Comparison of ENCODE assay signal across 1 cellular context in the genomic region with DNA sequence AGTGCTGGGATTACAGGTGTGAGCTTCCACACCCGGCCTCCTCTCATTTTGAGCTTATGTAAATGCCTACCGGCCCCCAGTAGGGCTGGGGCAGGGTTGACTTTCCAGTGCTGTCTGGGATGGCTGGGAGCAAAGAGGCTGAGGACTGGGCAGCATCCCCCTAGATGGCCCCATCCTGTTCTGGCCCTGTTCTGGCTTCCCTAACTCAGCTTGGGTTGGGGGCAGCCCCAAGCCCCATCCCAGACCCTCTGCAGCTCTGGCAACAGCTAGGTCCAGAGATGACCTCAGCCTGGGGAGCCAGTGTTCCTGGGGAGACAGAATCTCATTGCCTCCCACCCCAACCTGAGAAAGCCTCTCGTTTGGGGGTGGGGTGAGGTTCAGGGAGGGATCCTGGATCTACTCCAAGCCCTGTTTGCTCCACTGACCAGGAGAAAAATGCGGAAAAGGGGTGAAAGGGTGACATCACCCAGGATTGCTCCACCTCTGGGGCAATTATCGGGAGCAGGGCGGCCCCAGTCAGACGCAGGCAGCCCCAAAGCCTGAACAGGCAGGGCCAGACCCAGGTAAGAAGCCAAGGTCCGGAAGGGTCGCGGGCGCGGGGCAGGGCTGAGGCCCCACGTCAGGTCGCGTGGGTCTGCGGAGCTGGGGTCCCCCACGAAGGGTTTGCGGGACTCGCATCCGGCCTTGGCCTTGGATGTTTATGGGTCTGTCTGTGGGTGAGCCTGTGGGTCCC.
TF ChIP-seq lines count a peak whose summit lies in the region.

Gene PNPLA2 (plus strand): TSS at position 519 of the 733 bp plus-strand sequence. CDS start 805 bp downstream, outside the sequence.

TF ChIP-seq in GM12878, 131 proteins besides CTCF, POLR2A, EP300 and RAD21:
- TF ChIP-seq CREB1 (IDR thresholded peaks at IDR 0.05; ENCODE audit: low read depth): no peak
- peak; percentile 33; the same call in 1 of the 2 replicates for TF ChIP-seq BACH1 (IDR thresholded peaks at IDR 0.05; ENCODE audit: borderline replicate concordance)
